ENCODE assay signal across 20 cellular contexts in the genomic region with DNA sequence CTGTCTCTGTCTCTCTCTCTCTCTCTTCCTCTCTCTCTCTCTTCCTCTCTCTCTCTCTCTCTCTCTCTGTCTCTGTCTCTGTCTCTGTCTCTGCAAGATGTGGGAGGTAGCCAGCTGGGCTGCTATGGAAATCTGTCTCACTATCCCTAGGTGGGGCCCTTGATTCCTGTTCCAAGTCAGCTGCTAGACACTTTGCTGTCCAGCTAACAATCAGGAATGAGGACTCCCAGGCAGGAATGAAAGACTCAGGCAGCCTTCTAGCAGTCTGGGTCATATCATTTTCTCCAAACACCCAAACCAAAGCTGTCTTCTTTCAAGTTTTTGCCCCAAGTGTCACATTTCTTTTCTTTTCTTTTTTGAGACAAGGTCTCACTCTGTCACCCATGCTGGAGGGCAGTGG. TPM values are rescaled to one million over a fixed set of nuclear protein-coding genes. Genes with fewer than 3 reads are reported as not detected.
A peak's percentile ranks its signal among the peaks of the same experiment; 100 is the strongest.
DNase-seq lines count a peak whose midpoint lies in the region; ATAC-seq and TF ChIP-seq lines count a peak whose summit lies in the region.
"Had no signal": no experiment of that assay in that cellular context is flagged by ENCODE, and none has a peak within 500 bp of the region (broad histone marks: within the 10 kb centered on the region; RNA-seq: fewer than 3 reads in every experiment).

No MANE protein-coding gene starts in this region.

- ATAC-seq in memory B cell (ENCODE audit: low read depth) (no peak), GM21528 (IDR thresholded peaks at IDR 0.05; ENCODE audit: low FRiP score, unreplicated experiment) (no peak)
- ATAC-seq: CD8-positive, alpha-beta T cell; Right ventricle myocardium inferior had no signal

- H3K27me3 ChIP-seq in GM23248 (replicated peaks; ENCODE audit: insufficient read depth) = peaks cover 3% of the 10 kb centered on the region; the same call in 1 of the 2 replicates
- peaks cover 6% of the 10 kb centered on the region for H3K27me3 ChIP-seq in adipocyte (replicated peaks; ENCODE audit: control insufficient read depth, insufficient read depth, low read length)
- peaks cover 0 to 25% of the 10 kb centered on the region in 2 donors for H3K27me3 ChIP-seq in tibial artery
- H3K27me3 ChIP-seq: BLaER1 had no signal

- no peaks in the 10 kb centered on the region for H3K4me1 Mint-ChIP-seq in memory B cell

- no peaks in the 10 kb centered on the region for H3K9me3 ChIP-seq in GM23248 (ENCODE audit: low read depth)
- H3K9me3 ChIP-seq in adipocyte (ENCODE audit: control insufficient read depth, low read length) = no peaks in the 10 kb centered on the region
- H3K9me3 ChIP-seq in tibial artery = no peaks in the 10 kb centered on the region
- H3K9me3 ChIP-seq: BLaER1 had no signal

- no peak overlapping the region for H3K4me3 Mint-ChIP-seq in memory B cell
- H3K4me3 Mint-ChIP-seq: CD8-positive, alpha-beta T cell had no signal

- H4K20me1 ChIP-seq in GM23248 (ENCODE audit: insufficient read depth) = no peaks in the 10 kb centered on the region
- H4K20me1 ChIP-seq: BLaER1 had no signal

- H3K4me2 ChIP-seq in GM23248 (ENCODE audit: unreplicated experiment) = no peak overlapping the region
- H3K4me2 ChIP-seq: BLaER1 had no signal

- DNase-seq in AG08395 (ENCODE audit: low spot score) (peak; percentile 10), GM23248 (peak; percentile 14), adipocyte (ENCODE audit: low read depth) (peak; percentile 7), memory B cell (ENCODE audit: low spot score in 2 of 2) (no peak), NCI-H774 (lab: John Stamatoyannopoulos, UW) (no peak), tibial artery (no peak)
- DNase-seq: Calu3; CD8-positive, alpha-beta T cell; EL; Kasumi-1; NCI-H1105; NCI-H1694; NCI-H2081 treated with DMSO at 0.1 percent for 48 hours; NCI-H748 treated with DMSO at 0.1 percent for 48 hours had no signal

- H3K9me3 Mint-ChIP-seq in memory B cell = peaks cover 4% of the 10 kb centered on the region
- H3K9me3 Mint-ChIP-seq: CD8-positive, alpha-beta T cell had no signal

- in situ Hi-C loops in GM23248 (cut with MboI) = no loop called here

- no peaks in the 10 kb centered on the region for H3K36me3 Mint-ChIP-seq in memory B cell
- H3K36me3 Mint-ChIP-seq: CD8-positive, alpha-beta T cell had no signal

- no peak for TF ChIP-seq CTCF in tibial artery (IDR thresholded peaks at IDR 0.05)

- H3K27ac Mint-ChIP-seq in memory B cell = peak overlapping the region; percentile 11
- H3K27ac Mint-ChIP-seq: CD8-positive, alpha-beta T cell had no signal

- peaks cover 1% of the 10 kb centered on the region for H3K27me3 Mint-ChIP-seq in memory B cell

- H3K79me2 ChIP-seq in GM23248 (ENCODE audit: insufficient read depth) = no peaks in the 10 kb centered on the region

- H3K4me1 ChIP-seq in GM23248 (ENCODE audit: insufficient read depth) (no peaks in the 10 kb centered on the region), adipocyte (ENCODE audit: control insufficient read depth, insufficient read depth, low read length) (no peaks in the 10 kb centered on the region), tibial artery (no peaks in the 10 kb centered on the region)
- H3K4me1 ChIP-seq: BLaER1 had no signal

- H3K9me2 ChIP-seq in GM23248 (ENCODE audit: insufficient read depth) = no peaks in the 10 kb centered on the region

- H3K27ac ChIP-seq in GM23248 (no peak overlapping the region), tibial artery (no peak overlapping the region)
- H3K27ac ChIP-seq: BLaER1 had no signal

- no peaks in the 10 kb centered on the region for H3F3A ChIP-seq in GM23248 (ENCODE audit: insufficient read depth)

- H2AFZ ChIP-seq in GM23248 = no peak overlapping the region

- H3K9ac ChIP-seq in GM23248 = no peak overlapping the region
- no peak overlapping the region for H3K9ac ChIP-seq in adipocyte (ENCODE audit: low read length)
- H3K9ac ChIP-seq: BLaER1 had no signal

- H3K36me3 ChIP-seq in GM23248 (ENCODE audit: low read depth) = no peaks in the 10 kb centered on the region
- H3K36me3 ChIP-seq in adipocyte (ENCODE audit: control insufficient read depth, insufficient read depth, low read length, severe bottlenecking) = no peaks in the 10 kb centered on the region
- H3K36me3 ChIP-seq in tibial artery = no peaks in the 10 kb centered on the region
- H3K36me3 ChIP-seq: BLaER1 had no signal

- H3K4me3 ChIP-seq in GM23248 (no peak overlapping the region), adipocyte (ENCODE audit: low read length) (no peak overlapping the region), tibial artery (no peak overlapping the region)
- H3K4me3 ChIP-seq: BLaER1 had no signal

- intact Hi-C loops in tibial artery (cut with DNase I; ENCODE audit: low total_unique reads) = no loop called here

RNA-seq across cellular contexts. Expression of a gene that starts 23.2 kb away (rescaled TPM):
- total RNA-seq in GM23248 (2014; rRNA removed; shearing (Covaris generic)) = 0.22 TPM in 1 of 2 replicates, not detected in the other
- polyA plus RNA-seq in GM23248 (2016; fragmentation: Nextera tagmentation; extraction: Ambion mirVana) = not detected in 2 replicates
- total RNA-seq: A172; Calu3; CD8-positive, alpha-beta T cell; NCI-H460; OCI-LY7; Right ventricle myocardium inferior had no signal

RNA-seq across cellular contexts. Expression of a gene that starts 23.7 kb away (rescaled TPM):
- total RNA-seq in GM23248 (2014; rRNA removed; shearing (Covaris generic)) = 119 and 123 TPM in 2 replicates
- 73.7 and 77.5 TPM in 2 replicates for polyA plus RNA-seq in GM23248 (2016; fragmentation: Nextera tagmentation; extraction: Ambion mirVana)

RNA-seq across cellular contexts. Expression of a gene that starts 40.9 kb away (rescaled TPM):
- 0.25 TPM in 1 of 2 replicates, not detected in the other for total RNA-seq in GM23248 (2014; rRNA removed; shearing (Covaris generic))
- 0.14 and 0.19 TPM in 2 replicates for polyA plus RNA-seq in GM23248 (2016; fragmentation: Nextera tagmentation; extraction: Ambion mirVana)

RNA-seq across cellular contexts. Expression of a gene that starts 47.3 kb away (rescaled TPM):
- total RNA-seq in GM23248 (2014; rRNA removed; shearing (Covaris generic)) = 18.6 and 18.8 TPM in 2 replicates
- polyA plus RNA-seq in GM23248 (2016; fragmentation: Nextera tagmentation; extraction: Ambion mirVana) = 15.6 and 17.1 TPM in 2 replicates

RNA-seq across cellular contexts. Expression of a gene that starts 53.5 kb away (rescaled TPM):
- total RNA-seq in GM23248 (2014; rRNA removed; shearing (Covaris generic)) = 503 and 678 TPM in 2 replicates
- 1,118 and 1,128 TPM in 2 replicates for polyA plus RNA-seq in GM23248 (2016; fragmentation: Nextera tagmentation; extraction: Ambion mirVana)

Comparison
In these comparisons a context has a peak if more than half of its experiments do, and no peak if none do; other contexts are left out.
1. DNase-seq: peak in AG08395 (single experiment), GM23248 (single experiment) and adipocyte (single experiment); none in memory B cell (0 of 2), NCI-H774 (single experiment) and tibial artery (0 of 2).